8 cellular contexts compared by ENCODE assay signal in genomic region chrX:54044126-54044876, GRCh38.
DNase-seq lines count a peak whose midpoint lies in the region; ATAC-seq, FAIRE-seq and TF ChIP-seq lines count a peak whose summit lies in the region.

Gene PHF8 (minus strand): TSS chrX:54044473. CDS start chrX:54042728, 1,745 bp downstream.

- peak; percentile 77 for FAIRE-seq in islet of Langerhans (lab: Jason Lieb, UNC)

- no peak for TF ChIP-seq CTCF in AG10803 (conservative IDR thresholded peaks at IDR 0.05; ENCODE audit: low read length)

- DNase-seq in AG10803 (ENCODE audit: low read depth): peak; percentile 92
- peak; percentile 63 for DNase-seq in GM19238 (ENCODE audit: insufficient read length, low spot score)
- DNase-seq in NCI-H510A (lab: John Stamatoyannopoulos, UW): peak; percentile 94
- DNase-seq in activated CD4-positive, alpha-beta T cell treated with anti-CD3 and anti-CD28 coated beads for 1 hour: peak; percentile 93
- peak; percentile 43 to 59 for DNase-seq in cerebellar nuclear complex (lab: John Stamatoyannopoulos, UW)
- DNase-seq in stimulated activated CD4-positive, alpha-beta T cell treated with anti-CD3 and anti-CD28 coated beads, Interleukin-12 subunit alpha, Interleukin-12 subunit beta, amount 100 ng/mL, for 24 hours (ENCODE audit: low read depth in 2 of 2): peak; percentile 80 to 89

- peak; percentile 88 for ATAC-seq in HG03439 (IDR thresholded peaks at IDR 0.05; ENCODE audit: unreplicated experiment)

- H3K4me3 ChIP-seq in AG10803 (ENCODE audit: low read length): peak within 1 kb of the TSS; percentile 73

Comparison
In these comparisons a context has a peak if more than half of its experiments do, and no peak if none do; other contexts are left out.
1. Peak in every context shown above with its lines: DNase-seq, ATAC-seq and H3K4me3 ChIP-seq.